ENCODE assay signal across 18 cellular contexts in genomic region chr13:99693351-99693750, GRCh38.
"Had no signal": no experiment of that assay in that cellular context is flagged by ENCODE, and none has a peak within 500 bp of the region (broad histone marks: within the 10 kb centered on the region; RNA-seq: fewer than 3 reads in every experiment).

No MANE protein-coding gene starts in this region.

- DNase-seq: activated B cell treated with CpG ODN at 0.5 μM for 24 hours; activated CD4-positive, alpha-beta T cell treated with anti-CD3 and anti-CD28 coated beads for 36 hours; activated CD4-positive, alpha-beta T cell treated with anti-CD3 and anti-CD28 coated beads, Interleukin-2, amount 50 U/mL, for 4 hours; activated effector memory CD4-positive, alpha-beta T cell treated with Interleukin-2 at 50 U/mL for 16 hours; activated naive CD4-positive, alpha-beta T cell treated with anti-CD3 and anti-CD28 coated beads, Interleukin-2, amount 10 ng/mL, durations not matched to agents 7 days and 5 days; activated T-cell treated with anti-CD3 and anti-CD28 coated beads, Interleukin-2, amount 50 U/mL, for 48 hours; effector CD4-positive, alpha-beta T cell; foreskin melanocyte; hippocampal formation; left ventricle myocardium superior; stimulated activated CD4-positive, alpha-beta T cell treated with anti-CD3 and anti-CD28 coated beads, Interleukin-4, amount 100 ng/mL, for 1 hour; stimulated activated naive CD4-positive, alpha-beta T cell treated with Interleukin-2 at 50 U/mL for 16 hours; T-helper 1 cell; upper lobe of left lung had no signal

- H3K4me3 ChIP-seq: cardiac muscle cell, thoracic aorta, upper lobe of left lung had no signal

- H3K4me1 ChIP-seq: upper lobe of left lung had no signal

- H3K27ac Mint-ChIP-seq: activated B cell treated with CpG ODN at 0.5 μM for 24 hours; activated CD4-positive, alpha-beta T cell treated with anti-CD3 and anti-CD28 coated beads for 36 hours; activated naive CD4-positive, alpha-beta T cell treated with anti-CD3 and anti-CD28 coated beads, Interleukin-2, amount 10 ng/mL, durations not matched to agents 7 days and 5 days; memory B cell; progenitor cell of endocrine pancreas had no signal

- H3K27me3 Mint-ChIP-seq: activated B cell treated with CpG ODN at 0.5 μM for 24 hours; activated CD4-positive, alpha-beta T cell treated with anti-CD3 and anti-CD28 coated beads for 36 hours; activated naive CD4-positive, alpha-beta T cell treated with anti-CD3 and anti-CD28 coated beads, Interleukin-2, amount 10 ng/mL, durations not matched to agents 7 days and 5 days; memory B cell had no signal

- H3K36me3 Mint-ChIP-seq: activated naive CD4-positive, alpha-beta T cell treated with anti-CD3 and anti-CD28 coated beads, Interleukin-2, amount 10 ng/mL, durations not matched to agents 7 days and 5 days had no signal

- H3K36me3 ChIP-seq: cardiac muscle cell, thoracic aorta, upper lobe of left lung had no signal

- H3K9me3 ChIP-seq: thoracic aorta, upper lobe of left lung had no signal

- ATAC-seq: activated CD4-positive, alpha-beta T cell treated with anti-CD3 and anti-CD28 coated beads for 36 hours; left ventricle myocardium superior had no signal

- H3K27me3 ChIP-seq: cardiac muscle cell, upper lobe of left lung had no signal

- H3K4me1 Mint-ChIP-seq: activated CD4-positive, alpha-beta T cell treated with anti-CD3 and anti-CD28 coated beads for 36 hours; activated naive CD4-positive, alpha-beta T cell treated with anti-CD3 and anti-CD28 coated beads, Interleukin-2, amount 10 ng/mL, durations not matched to agents 7 days and 5 days had no signal

- H3K27ac ChIP-seq: cardiac muscle cell, thoracic aorta, upper lobe of left lung had no signal

- H3K4me3 Mint-ChIP-seq: activated B cell treated with CpG ODN at 0.5 μM for 24 hours; activated CD4-positive, alpha-beta T cell treated with anti-CD3 and anti-CD28 coated beads for 36 hours; activated naive CD4-positive, alpha-beta T cell treated with anti-CD3 and anti-CD28 coated beads, Interleukin-2, amount 10 ng/mL, durations not matched to agents 7 days and 5 days; memory B cell had no signal

- H3K9me3 Mint-ChIP-seq: activated B cell treated with CpG ODN at 0.5 μM for 24 hours; activated naive CD4-positive, alpha-beta T cell treated with anti-CD3 and anti-CD28 coated beads, Interleukin-2, amount 10 ng/mL, durations not matched to agents 7 days and 5 days; memory B cell had no signal
